In the genomic region with DNA sequence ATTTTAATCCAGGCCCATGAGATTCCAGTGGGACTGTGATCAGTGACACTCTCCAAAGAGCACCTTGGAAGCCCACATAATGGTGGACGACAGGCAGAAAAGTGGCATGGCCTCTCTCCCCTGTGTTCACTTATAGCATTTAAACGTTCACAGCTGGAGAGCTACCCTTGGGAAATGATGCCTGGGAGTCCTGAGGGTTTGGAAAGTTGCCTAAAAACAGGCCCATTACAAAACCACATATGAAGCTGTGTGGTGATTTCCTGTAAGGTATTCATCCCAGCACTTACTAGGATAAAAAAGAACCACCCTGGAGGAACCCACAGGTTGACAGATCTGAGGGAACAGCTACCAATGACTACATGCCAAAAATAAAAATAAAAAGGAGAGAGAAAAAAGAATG, we compare ENCODE assay signal across 10 cellular contexts.
A peak's percentile ranks its signal among the peaks of the same experiment; 100 is the strongest.
DNase-seq lines count a peak whose midpoint lies in the region; ATAC-seq and TF ChIP-seq lines count a peak whose summit lies in the region.
"Had no signal": no experiment of that assay in that cellular context is flagged by ENCODE, and none has a peak within 500 bp of the region (broad histone marks: within the 10 kb centered on the region; RNA-seq: fewer than 3 reads in every experiment).

No MANE protein-coding gene starts in this region.

- no peak overlapping the region for H3K27ac ChIP-seq in H9 (ENCODE audit: insufficient read length, low read depth, low read length)
- no peak overlapping the region for H3K27ac ChIP-seq in hepatocyte

- no peak overlapping the region for H3K18ac ChIP-seq in H9 (ENCODE audit: insufficient read length, low read depth, low read length)

- peak overlapping the region in 2 of 3 experiments; percentile 11 to 27; a peak in 3 of 7 replicates for H3K27ac Mint-ChIP-seq in H9
- H3K27ac Mint-ChIP-seq: T-helper 17 cell had no signal

- H3K4me3 Mint-ChIP-seq in H9, result no peak overlapping the region
- H3K4me3 Mint-ChIP-seq: T-helper 17 cell had no signal

- no CpG with 5 or more reads among the region's 2 CpGs for WGBS in H9 (ENCODE audit: extremely low coverage, insufficient read length, low lambda C conversion rate)
- 55% methylated on average over 2 of the region's 2 CpGs for WGBS in hepatocyte (ENCODE audit: low lambda C conversion rate, missing lambda C conversion rate)

- no peaks in the 10 kb centered on the region for H3K9me3 Mint-ChIP-seq in H9

- no peak overlapping the region for H3K9ac ChIP-seq in H9 (ENCODE audit: extremely low read depth, insufficient read length, low read length)

- H3K4me1 ChIP-seq in H9 (ENCODE audit: insufficient read depth, low read length) (no peaks in the 10 kb centered on the region), hepatocyte (ENCODE audit: insufficient read depth) (no peaks in the 10 kb centered on the region)

- peak; percentile 68 for DNase-seq in AG09319 (ENCODE audit: extremely low read depth, low read depth)
- no peak for DNase-seq in H9
- peak; percentile 7 for DNase-seq in hepatocyte (ENCODE audit: low spot score)
- DNase-seq in NOMO-1 (lab: John Stamatoyannopoulos, UW; ENCODE audit: unreplicated experiment in 2 of 2), result no peak
- no peak for DNase-seq in AML-193 (lab: John Stamatoyannopoulos, UW)
- DNase-seq: T-helper 17 cell had no signal

- H3K36me3 ChIP-seq in hepatocyte (replicated peaks; ENCODE audit: insufficient read depth, low read depth), result no peaks in the 10 kb centered on the region

- TF ChIP-seq CTCF in AG09319 (IDR thresholded peaks at IDR 0.05; ENCODE audit: low read depth, low read length) (no peak), H9 (conservative IDR thresholded peaks at IDR 0.05) (no peak), hepatocyte (IDR thresholded peaks at IDR 0.05; ENCODE audit: poor library complexity) (no peak)

- H2BK15ac ChIP-seq in H9 (ENCODE audit: low read depth, low read length), result no peak overlapping the region

- ATAC-seq in SK-N-SH treated with all-trans-retinoic acid at 6 μM for 48 hours (peak; percentile 46), GM19397 (IDR thresholded peaks at IDR 0.05; ENCODE audit: unreplicated experiment) (no peak), GM19463 (IDR thresholded peaks at IDR 0.05; ENCODE audit: unreplicated experiment) (no peak)
- ATAC-seq: HCT116, T-helper 17 cell had no signal

- no peak overlapping the region for H3K56ac ChIP-seq in H9 (ENCODE audit: insufficient read length, low read depth, low read length)

- H4K8ac ChIP-seq in H9 (replicated peaks; ENCODE audit: insufficient read length, low read depth, low read length), result no peak overlapping the region

- no peak overlapping the region for H3K4me2 ChIP-seq in H9 (ENCODE audit: insufficient read depth, insufficient read length, low read length)
- H3K4me2 ChIP-seq in hepatocyte, result no peak overlapping the region

- H2BK5ac ChIP-seq in H9 (ENCODE audit: insufficient read length, low read length), result no peak overlapping the region

- H3K4me3 ChIP-seq in hepatocyte, result no peak overlapping the region

- no peaks in the 10 kb centered on the region for H3K36me3 Mint-ChIP-seq in H9 (ENCODE audit: insufficient read depth in 1 of 3, low read depth in 3 of 3)

- H3K79me1 ChIP-seq in H9 (ENCODE audit: insufficient read depth, low read depth, low read length, poor library complexity, severe bottlenecking), result no peaks in the 10 kb centered on the region

- H3K9me2 ChIP-seq in hepatocyte (replicated peaks; ENCODE audit: insufficient read depth), result no peaks in the 10 kb centered on the region

- H3K23ac ChIP-seq in H9 (ENCODE audit: insufficient read length, low read depth, low read length), result no peak overlapping the region

- no peaks in the 10 kb centered on the region for H4K20me1 ChIP-seq in H9 (ENCODE audit: control insufficient read depth, insufficient read depth, insufficient read length)
- no peaks in the 10 kb centered on the region for H4K20me1 ChIP-seq in hepatocyte (ENCODE audit: insufficient read depth, poor library complexity, severe bottlenecking)

- peak overlapping the region; percentile 36 for H2BK120ac ChIP-seq in H9 (ENCODE audit: low read depth, low read length, poor library complexity, severe bottlenecking)

- H3K79me2 ChIP-seq in H9 (ENCODE audit: insufficient read depth, low read length), result no peaks in the 10 kb centered on the region
- no peaks in the 10 kb centered on the region for H3K79me2 ChIP-seq in hepatocyte

- no peak overlapping the region for H3T11ph ChIP-seq in H9 (ENCODE audit: low read length)

- H2BK20ac ChIP-seq in H9 (ENCODE audit: low read depth, low read length, poor library complexity, severe bottlenecking), result no peak overlapping the region

- H4K5ac ChIP-seq in H9 (ENCODE audit: insufficient read length, low read depth, low read length), result no peak overlapping the region

- H3K27me3 ChIP-seq in H9 (ENCODE audit: insufficient read depth, low read length), result no peaks in the 10 kb centered on the region
- H3K27me3 ChIP-seq in hepatocyte, result no peaks in the 10 kb centered on the region

- H2AK5ac ChIP-seq in H9 (ENCODE audit: insufficient read length, low read length), result no peak overlapping the region

- H3K14ac ChIP-seq in H9 (ENCODE audit: insufficient read depth, low read length), result no peak overlapping the region

- no peaks in the 10 kb centered on the region for H3K23me2 ChIP-seq in H9 (ENCODE audit: insufficient read length, low read depth, low read length, poor library complexity, severe bottlenecking)

- H3K9me3 ChIP-seq in H9 (ENCODE audit: control insufficient read depth, low read depth, low read length), result no peaks in the 10 kb centered on the region
- no peaks in the 10 kb centered on the region for H3K9me3 ChIP-seq in hepatocyte (ENCODE audit: low read depth)

- H3K4me1 Mint-ChIP-seq in H9, result peaks cover 0 to 4% of the 10 kb centered on the region in 2 experiments; a peak in 2 of 4 replicates

- H4K91ac ChIP-seq in H9 (ENCODE audit: insufficient read length, low read depth, low read length), result no peak overlapping the region

- H2BK12ac ChIP-seq in H9 (ENCODE audit: insufficient read length, low read depth, low read length), result no peak overlapping the region

- H3K27me3 Mint-ChIP-seq in H9 (ENCODE audit: low read depth), result no peaks in the 10 kb centered on the region
- H3K27me3 Mint-ChIP-seq: T-helper 17 cell had no signal

- H2AFZ ChIP-seq in H9 (ENCODE audit: low read length) (no peak overlapping the region), hepatocyte (no peak overlapping the region)

- no peak overlapping the region for H3K4ac ChIP-seq in H9 (ENCODE audit: low read depth, low read length)

TF ChIP-seq in SK-N-SH treated with all-trans-retinoic acid at 6 μM for 48 hours, 23 proteins besides CTCF, POLR2A, EP300 and RAD21 (continues in another document):
- TF ChIP-seq ZC3H10 (CRISPR knock-in tag; IDR thresholded peaks at IDR 0.05) (no peak), CSDC2 (CRISPR knock-in tag; IDR thresholded peaks at IDR 0.05) (no peak), ISL1 (CRISPR knock-in tag; IDR thresholded peaks at IDR 0.05) (no peak), PPARA (CRISPR knock-in tag; IDR thresholded peaks at IDR 0.05; ENCODE audit: borderline replicate concordance) (no peak), TCF4 (CRISPR knock-in tag; IDR thresholded peaks at IDR 0.05; ENCODE audit: borderline replicate concordance) (no peak; the same call in 1 of the 2 replicates), ZNF565 (CRISPR knock-in tag; conservative IDR thresholded peaks at IDR 0.05; ENCODE audit: low read depth) (no peak), OSR1 (CRISPR knock-in tag; IDR thresholded peaks at IDR 0.05) (no peak), TOX (CRISPR knock-in tag; IDR thresholded peaks at IDR 0.05; ENCODE audit: borderline replicate concordance) (no peak), ESRRG (CRISPR knock-in tag; IDR thresholded peaks at IDR 0.05) (no peak), ZFP30 (CRISPR knock-in tag; IDR thresholded peaks at IDR 0.05) (no peak), ARNTL (CRISPR knock-in tag; IDR thresholded peaks at IDR 0.05; ENCODE audit: borderline replicate concordance, low read depth) (no peak)
- TF ChIP-seq, protein P1, sequence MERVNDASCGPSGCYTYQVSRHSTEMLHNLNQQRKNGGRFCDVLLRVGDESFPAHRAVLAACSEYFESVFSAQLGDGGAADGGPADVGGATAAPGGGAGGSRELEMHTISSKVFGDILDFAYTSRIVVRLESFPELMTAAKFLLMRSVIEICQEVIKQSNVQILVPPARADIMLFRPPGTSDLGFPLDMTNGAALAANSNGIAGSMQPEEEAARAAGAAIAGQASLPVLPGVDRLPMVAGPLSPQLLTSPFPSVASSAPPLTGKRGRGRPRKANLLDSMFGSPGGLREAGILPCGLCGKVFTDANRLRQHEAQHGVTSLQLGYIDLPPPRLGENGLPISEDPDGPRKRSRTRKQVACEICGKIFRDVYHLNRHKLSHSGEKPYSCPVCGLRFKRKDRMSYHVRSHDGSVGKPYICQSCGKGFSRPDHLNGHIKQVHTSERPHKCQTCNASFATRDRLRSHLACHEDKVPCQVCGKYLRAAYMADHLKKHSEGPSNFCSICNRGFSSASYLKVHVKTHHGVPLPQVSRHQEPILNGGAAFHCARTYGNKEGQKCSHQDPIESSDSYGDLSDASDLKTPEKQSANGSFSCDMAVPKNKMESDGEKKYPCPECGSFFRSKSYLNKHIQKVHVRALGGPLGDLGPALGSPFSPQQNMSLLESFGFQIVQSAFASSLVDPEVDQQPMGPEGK (CRISPR knock-in tag; IDR thresholded peaks at IDR 0.05; ENCODE audit: borderline replicate concordance), result no peak
- TF ChIP-seq, protein P2, sequence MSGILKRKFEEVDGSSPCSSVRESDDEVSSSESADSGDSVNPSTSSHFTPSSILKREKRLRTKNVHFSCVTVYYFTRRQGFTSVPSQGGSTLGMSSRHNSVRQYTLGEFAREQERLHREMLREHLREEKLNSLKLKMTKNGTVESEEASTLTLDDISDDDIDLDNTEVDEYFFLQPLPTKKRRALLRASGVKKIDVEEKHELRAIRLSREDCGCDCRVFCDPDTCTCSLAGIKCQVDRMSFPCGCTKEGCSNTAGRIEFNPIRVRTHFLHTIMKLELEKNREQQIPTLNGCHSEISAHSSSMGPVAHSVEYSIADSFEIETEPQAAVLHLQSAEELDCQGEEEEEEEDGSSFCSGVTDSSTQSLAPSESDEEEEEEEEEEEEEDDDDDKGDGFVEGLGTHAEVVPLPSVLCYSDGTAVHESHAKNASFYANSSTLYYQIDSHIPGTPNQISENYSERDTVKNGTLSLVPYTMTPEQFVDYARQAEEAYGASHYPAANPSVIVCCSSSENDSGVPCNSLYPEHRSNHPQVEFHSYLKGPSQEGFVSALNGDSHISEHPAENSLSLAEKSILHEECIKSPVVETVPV (CRISPR knock-in tag; IDR thresholded peaks at IDR 0.05), result no peak

Comparison
In these comparisons a context has a peak if more than half of its experiments do, and no peak if none do; other contexts are left out.
1. DNase-seq: peak in AG09319 (single experiment) and hepatocyte (single experiment); none in H9 (single experiment), NOMO-1 (0 of 2) and AML-193 (0 of 2).